Comparison of ENCODE assay signal across 11 cellular contexts in genomic region chr14:29724991-29725390, GRCh38.
A peak's percentile ranks its signal among the peaks of the same experiment; 100 is the strongest.
DNase-seq lines count a peak whose midpoint lies in the region; ATAC-seq, FAIRE-seq and TF ChIP-seq lines count a peak whose summit lies in the region.
"Had no signal": no experiment of that assay in that cellular context is flagged by ENCODE, and none has a peak within 500 bp of the region (broad histone marks: within the 10 kb centered on the region; RNA-seq: fewer than 3 reads in every experiment).

No MANE protein-coding gene starts in this region.

- H3K4me3 ChIP-seq in endodermal cell (ENCODE audit: low read length), result no peak overlapping the region
- no peak overlapping the region for H3K4me3 ChIP-seq in neuronal stem cell (ENCODE audit: low read length in 2 of 2)

- no peak overlapping the region for H2AFZ ChIP-seq in neuronal stem cell (ENCODE audit: low read length)

- no peak overlapping the region for H3K4me2 ChIP-seq in neuronal stem cell (ENCODE audit: insufficient read depth, low read length, poor library complexity, severe bottlenecking)

- H2BK12ac ChIP-seq in neuronal stem cell (ENCODE audit: low read length), result no peak overlapping the region

- H3K27me3 Mint-ChIP-seq in endodermal cell (ENCODE audit: insufficient read depth) (no peaks in the 10 kb centered on the region), mesothelial cell of epicardium (ENCODE audit: low read depth) (no peaks in the 10 kb centered on the region)

- no peaks in the 10 kb centered on the region for H3K36me3 Mint-ChIP-seq in endodermal cell (ENCODE audit: low read depth)
- no peaks in the 10 kb centered on the region for H3K36me3 Mint-ChIP-seq in mesothelial cell of epicardium

- FAIRE-seq in HTR-8/SVneo (lab: Jason Lieb, UNC), result peak; percentile 67

- H4K8ac ChIP-seq in neuronal stem cell (ENCODE audit: low read depth, low read length), result no peak overlapping the region

- H3K27me3 ChIP-seq in endodermal cell (ENCODE audit: control insufficient read depth, insufficient read depth, low read length, poor library complexity, severe bottlenecking), result no peaks in the 10 kb centered on the region
- no peaks in the 10 kb centered on the region for H3K27me3 ChIP-seq in neuronal stem cell (ENCODE audit: control insufficient read depth in 3 of 3, insufficient read depth in 3 of 3, low read depth in 1 of 3, low read length in 3 of 3)

- DNase-seq in HTR-8/SVneo (ENCODE audit: insufficient read length, low spot score) (no peak), NCI-H446 (lab: John Stamatoyannopoulos, UW) (peak; percentile 57 to 79), endodermal cell (peak; percentile 69), neuronal stem cell (ENCODE audit: low spot score) (peak; percentile 36), mesothelial cell of epicardium (ENCODE audit: low spot score in 2 of 2, unreplicated experiment in 2 of 2) (no peak), T-helper 1 cell (no peak), NCI-H2171 treated with DMSO at 0.1 percent for 48 hours (lab: John Stamatoyannopoulos, UW) (no peak)
- DNase-seq: dermis blood vessel endothelial cell, Kasumi-1 had no signal

- no peak for ATAC-seq in GM21423 (IDR thresholded peaks at IDR 0.05; ENCODE audit: unreplicated experiment)

- 70 to 76% methylated on average over 2 to 3 of the region's 3 CpGs for WGBS in endodermal cell (ENCODE audit: insufficient coverage in 1 of 2, insufficient read length in 1 of 2), 2 experiments
- WGBS in neuronal stem cell (ENCODE audit: extremely low coverage in 2 of 2, insufficient read length in 2 of 2, insufficient replicate concordance in 1 of 2), 2 donors, result no CpG with 5 or more reads among the region's 3 CpGs

- H2BK15ac ChIP-seq in neuronal stem cell (ENCODE audit: low read length), result no peak overlapping the region

- H2BK5ac ChIP-seq in neuronal stem cell (ENCODE audit: low read length), result no peak overlapping the region

- no peak overlapping the region for H4K91ac ChIP-seq in neuronal stem cell (ENCODE audit: low read depth, low read length, poor library complexity)

- no peak overlapping the region for H3K18ac ChIP-seq in neuronal stem cell (ENCODE audit: low read length)

- H3K4me1 Mint-ChIP-seq in endodermal cell, result peaks cover 6% of the 10 kb centered on the region
- peaks cover 31% of the 10 kb centered on the region for H3K4me1 Mint-ChIP-seq in mesothelial cell of epicardium

- no peak overlapping the region for H3K14ac ChIP-seq in neuronal stem cell (ENCODE audit: low read length)

- H3K9me3 ChIP-seq in endodermal cell (ENCODE audit: control insufficient read depth, low read length) (no peaks in the 10 kb centered on the region), neuronal stem cell (replicated peaks in 1 of 2; ENCODE audit: control insufficient read depth in 2 of 2, insufficient read depth in 1 of 2, low read depth in 1 of 2, low read length in 2 of 2) (no peaks in the 10 kb centered on the region)

- H2BK120ac ChIP-seq in neuronal stem cell (ENCODE audit: low read depth, low read length), result no peak overlapping the region

- peaks cover 3% of the 10 kb centered on the region for H3K79me1 ChIP-seq in neuronal stem cell (ENCODE audit: low read depth, low read length)

- H3K4ac ChIP-seq in neuronal stem cell (ENCODE audit: low read length), result no peak overlapping the region

- no peak overlapping the region for H3K23ac ChIP-seq in neuronal stem cell (ENCODE audit: low read depth, low read length, poor library complexity)

- no peak overlapping the region for H2AK5ac ChIP-seq in neuronal stem cell (ENCODE audit: low read depth, low read length)

- H3K9ac ChIP-seq in endodermal cell (ENCODE audit: extremely low read depth, low read length, poor library complexity, severe bottlenecking) (no peak overlapping the region), neuronal stem cell (ENCODE audit: low read depth, low read length, poor library complexity) (no peak overlapping the region)

- H3K27ac Mint-ChIP-seq in endodermal cell (no peak overlapping the region), mesothelial cell of epicardium (no peak overlapping the region)

- H3K9me3 Mint-ChIP-seq in endodermal cell, result no peaks in the 10 kb centered on the region
- peaks cover 3% of the 10 kb centered on the region for H3K9me3 Mint-ChIP-seq in mesothelial cell of epicardium
- H3K9me3 Mint-ChIP-seq: neural crest cell had no signal

- no peaks in the 10 kb centered on the region for H3K36me3 ChIP-seq in endodermal cell (ENCODE audit: control insufficient read depth, insufficient read depth, low read length)
- H3K36me3 ChIP-seq in neuronal stem cell (replicated peaks in 1 of 2; ENCODE audit: control insufficient read depth in 2 of 2, insufficient read depth in 2 of 2, low read length in 2 of 2), result no peaks in the 10 kb centered on the region

- TF ChIP-seq CTCF in endodermal cell (conservative IDR thresholded peaks at IDR 0.05) (no peak), mesothelial cell of epicardium (IDR thresholded peaks at IDR 0.05; ENCODE audit: unreplicated experiment) (no peak)

- H3K27ac ChIP-seq in endodermal cell (ENCODE audit: low read depth, low read length) (no peak overlapping the region), neuronal stem cell (replicated peaks; ENCODE audit: low read length) (no peak overlapping the region)

- no peak overlapping the region for H3K4me3 Mint-ChIP-seq in endodermal cell
- H3K4me3 Mint-ChIP-seq in mesothelial cell of epicardium, result no peak overlapping the region
- H3K4me3 Mint-ChIP-seq: neural crest cell had no signal

- peaks cover 6% of the 10 kb centered on the region for H3K4me1 ChIP-seq in endodermal cell (ENCODE audit: control insufficient read depth, insufficient read depth, low read length)
- peaks cover 0 to 2% of the 10 kb centered on the region in 2 donors for H3K4me1 ChIP-seq in neuronal stem cell (ENCODE audit: control insufficient read depth in 2 of 2, insufficient read depth in 1 of 2, low read depth in 1 of 2, low read length in 2 of 2)

Comparison
In these comparisons a context has a peak if more than half of its experiments do, and no peak if none do; other contexts are left out.
1. DNase-seq: peak in NCI-H446 (2 of 2), endodermal cell (single experiment) and neuronal stem cell (single experiment); none in HTR-8/SVneo (single experiment), mesothelial cell of epicardium (0 of 2), T-helper 1 cell (0 of 5) and NCI-H2171 treated with DMSO at 0.1 percent for 48 hours (single experiment).